Comparison of ENCODE assay signal across 6 cellular contexts in the genomic region with DNA sequence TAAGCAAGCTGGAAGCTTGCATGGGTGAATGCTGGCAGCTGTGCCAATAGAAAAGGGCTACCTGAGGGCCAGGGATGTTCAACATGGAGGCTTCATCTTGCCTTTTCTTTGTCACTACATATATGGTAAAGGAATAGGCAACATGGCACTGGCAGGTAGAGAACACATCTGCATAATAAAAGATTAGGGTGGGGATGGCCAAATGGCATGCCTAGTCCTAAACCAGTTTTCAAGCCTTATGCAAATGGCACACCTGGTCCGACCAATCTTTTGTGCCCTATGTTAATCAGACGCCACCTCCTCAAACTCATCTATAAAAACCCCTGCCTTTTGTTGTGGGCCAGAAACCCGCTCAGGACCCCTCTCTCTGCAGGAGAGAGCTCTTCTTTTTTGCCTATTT.
"Had no signal": no experiment of that assay in that cellular context is flagged by ENCODE, and none has a peak within 500 bp of the region (broad histone marks: within the 10 kb centered on the region; RNA-seq: fewer than 3 reads in every experiment).

No MANE protein-coding gene starts in this region.

- H2AFZ ChIP-seq: GM23248 had no signal

- H3K9ac ChIP-seq: GM23248 had no signal

- H3K4me3 ChIP-seq: GM23248, K562 had no signal

- DNase-seq: GM23248, H7, HCEC 1CT, IMR-90 had no signal

- H3K27ac ChIP-seq: GM23248 had no signal

- ATAC-seq: K562 had no signal

- FAIRE-seq: HTR-8/SVneo, K562 had no signal
